Comparison of ENCODE assay signal across 30 cellular contexts in genomic region chr9:124558777-124559470, GRCh38. TPM values are rescaled to one million over a fixed set of nuclear protein-coding genes. Genes with fewer than 3 reads are reported as not detected.
"Had no signal": no experiment of that assay in that cellular context is flagged by ENCODE, and none has a peak within 500 bp of the region (broad histone marks: within the 10 kb centered on the region; RNA-seq: fewer than 3 reads in every experiment).

No MANE protein-coding gene starts in this region.

- H3K4me3 Mint-ChIP-seq: activated B cell treated with CpG ODN at 0.5 μM for 24 hours; activated CD4-positive, alpha-beta T cell treated with anti-CD3 and anti-CD28 coated beads, Interleukin-2, amount 10 ng/mL, durations not matched to agents 24 days and 14 days; activated CD8-positive, alpha-beta memory T cell treated with anti-CD3 and anti-CD28 coated beads, Interleukin-2, amount 10 ng/mL, durations not matched to agents 7 days and 5 days; activated naive CD8-positive, alpha-beta T cell; activated T-cell treated with anti-CD3 and anti-CD28 coated beads, Interleukin-2, amount 50 U/mL, for 24 hours; brain; central memory CD8-positive, alpha-beta T cell had no signal

- H3K36me3 Mint-ChIP-seq: activated CD8-positive, alpha-beta memory T cell treated with anti-CD3 and anti-CD28 coated beads, Interleukin-2, amount 10 ng/mL, durations not matched to agents 7 days and 5 days; activated naive CD8-positive, alpha-beta T cell; brain had no signal

- H3K9me3 ChIP-seq: SJCRH30, SK-N-SH had no signal

- H3K27me3 Mint-ChIP-seq: activated B cell treated with CpG ODN at 0.5 μM for 24 hours, brain had no signal

- H3K4me1 ChIP-seq: SJCRH30 had no signal

- H3K36me3 ChIP-seq: SJCRH30 had no signal

- DNase-seq: activated B cell treated with CpG ODN at 0.5 μM for 24 hours; activated CD4-positive, alpha-beta T cell treated with anti-CD3 and anti-CD28 coated beads for 1 hour; activated CD4-positive, alpha-beta T cell treated with anti-CD3 and anti-CD28 coated beads, Interleukin-2, amount 10 ng/mL, durations not matched to agents 24 days and 14 days; activated CD4-positive, alpha-beta T cell treated with anti-CD3 and anti-CD28 coated beads, Interleukin-2, amount 50 U/mL, for 48 hours; activated CD8-positive, alpha-beta memory T cell treated with anti-CD3 and anti-CD28 coated beads, Interleukin-2, amount 10 ng/mL, durations not matched to agents 7 days and 5 days; activated effector memory CD4-positive, alpha-beta T cell treated with anti-CD3 and anti-CD28 coated beads, Interleukin-2, amount 50 U/mL, for 16 hours; activated naive CD4-positive, alpha-beta T cell treated with Interleukin-2 at 50 U/mL for 16 hours; activated T-cell treated with anti-CD3 and anti-CD28 coated beads, Interleukin-2, amount 50 U/mL, for 24 hours; amygdala; Kasumi-1; NCI-H1092; NCI-H1417; NCI-H1930; NCI-H2107; NCI-H2171 treated with DMSO at 0.1 percent for 48 hours; NCI-H526; NCI-H82; RPMI8226; SJCRH30; SK-N-SH; T-helper 1 cell had no signal

- H3K4me3 ChIP-seq: SJCRH30 had no signal

- H3K9me3 Mint-ChIP-seq: activated B cell treated with CpG ODN at 0.5 μM for 24 hours; activated CD4-positive, alpha-beta T cell treated with anti-CD3 and anti-CD28 coated beads, Interleukin-2, amount 10 ng/mL, durations not matched to agents 24 days and 14 days; activated T-cell treated with anti-CD3 and anti-CD28 coated beads, Interleukin-2, amount 50 U/mL, for 24 hours; brain; central memory CD8-positive, alpha-beta T cell had no signal

- ATAC-seq: activated CD8-positive, alpha-beta memory T cell treated with anti-CD3 and anti-CD28 coated beads, Interleukin-2, amount 10 ng/mL, durations not matched to agents 7 days and 5 days; Panc1; Right ventricle myocardium inferior had no signal

- H3K27ac Mint-ChIP-seq: activated B cell treated with CpG ODN at 0.5 μM for 24 hours; activated CD4-positive, alpha-beta T cell treated with anti-CD3 and anti-CD28 coated beads, Interleukin-2, amount 10 ng/mL, durations not matched to agents 24 days and 14 days; activated CD8-positive, alpha-beta memory T cell treated with anti-CD3 and anti-CD28 coated beads, Interleukin-2, amount 10 ng/mL, durations not matched to agents 7 days and 5 days; activated naive CD8-positive, alpha-beta T cell; activated T-cell treated with anti-CD3 and anti-CD28 coated beads, Interleukin-2, amount 50 U/mL, for 24 hours; brain had no signal

- H3K27ac ChIP-seq: SJCRH30 had no signal

- FAIRE-seq: astrocyte had no signal

- H3K27me3 ChIP-seq: SJCRH30 had no signal

- H3K4me1 Mint-ChIP-seq: activated B cell treated with CpG ODN at 0.5 μM for 24 hours; activated CD4-positive, alpha-beta T cell treated with anti-CD3 and anti-CD28 coated beads, Interleukin-2, amount 10 ng/mL, durations not matched to agents 24 days and 14 days; activated CD8-positive, alpha-beta memory T cell treated with anti-CD3 and anti-CD28 coated beads, Interleukin-2, amount 10 ng/mL, durations not matched to agents 7 days and 5 days; central memory CD8-positive, alpha-beta T cell had no signal

RNA-seq across cellular contexts. Expression of gene NR5A1, which starts 51.7 kb away (rescaled TPM):
- total RNA-seq: activated B cell treated with CpG ODN at 0.5 μM for 24 hours; activated CD4-positive, alpha-beta T cell treated with anti-CD3 and anti-CD28 coated beads, Interleukin-2, amount 10 ng/mL, durations not matched to agents 24 days and 14 days; activated CD8-positive, alpha-beta memory T cell treated with anti-CD3 and anti-CD28 coated beads, Interleukin-2, amount 10 ng/mL, durations not matched to agents 7 days and 5 days; astrocyte; NCI-H460; OCI-LY7; Right ventricle myocardium inferior; SJCRH30; T-helper 2 cell treated with Interferon-gamma antibody and Interleukin-4, amounts not matched to agents 100 ng/mL and 5 ng/mL, for 36 hours had no signal
- polyA plus RNA-seq: SK-N-SH had no signal
